13 cellular contexts compared by ENCODE assay signal in genomic region chr18:24246143-24246542, GRCh38.
A peak's percentile ranks its signal among the peaks of the same experiment; 100 is the strongest.
DNase-seq lines count a peak whose midpoint lies in the region; ATAC-seq and TF ChIP-seq lines count a peak whose summit lies in the region.
"Had no signal": no experiment of that assay in that cellular context is flagged by ENCODE, and none has a peak within 500 bp of the region (broad histone marks: within the 10 kb centered on the region; RNA-seq: fewer than 3 reads in every experiment).

No MANE protein-coding gene starts in this region.

- no peaks in the 10 kb centered on the region for H3K4me1 ChIP-seq in spleen

- peak; percentile 36 for DNase-seq in activated CD4-positive, alpha-beta memory T cell treated with anti-CD3 and anti-CD28 coated beads for 36 hours
- DNase-seq in HT-29 (ENCODE audit: low spot score) (no peak), spleen (no peak), GM19238 (ENCODE audit: insufficient read length, low spot score) (no peak)
- DNase-seq: activated CD4-positive, alpha-beta T cell treated with anti-CD3 and anti-CD28 coated beads, Interleukin-2, amount 10 ng/mL, durations not matched to agents 7 days and 5 days; KG1; OCI-M1; ovary; T-cell had no signal

- no peak overlapping the region for H3K4me3 Mint-ChIP-seq in activated CD4-positive, alpha-beta memory T cell treated with anti-CD3 and anti-CD28 coated beads for 36 hours
- H3K4me3 Mint-ChIP-seq: activated CD4-positive, alpha-beta T cell treated with anti-CD3 and anti-CD28 coated beads, Interleukin-2, amount 10 ng/mL, durations not matched to agents 7 days and 5 days; activated naive CD8-positive, alpha-beta T cell; T-cell had no signal

- 65 to 79% (median 73%) methylated on average over 3 of the region's 3 CpGs for WGBS in spleen, 5 donors

- peaks cover 3% of the 10 kb centered on the region for H3K4me1 Mint-ChIP-seq in activated CD4-positive, alpha-beta memory T cell treated with anti-CD3 and anti-CD28 coated beads for 36 hours (ENCODE audit: low read depth)
- H3K4me1 Mint-ChIP-seq: T-cell had no signal

- no peak for TF ChIP-seq CTCF in spleen (IDR thresholded peaks at IDR 0.05 in 8 of 11, conservative IDR thresholded peaks at IDR 0.05 in 3 of 11)

- no peaks in the 10 kb centered on the region for H3K36me3 Mint-ChIP-seq in activated CD4-positive, alpha-beta memory T cell treated with anti-CD3 and anti-CD28 coated beads for 36 hours
- H3K36me3 Mint-ChIP-seq: T-cell had no signal

- no peaks in the 10 kb centered on the region for H3K9me3 ChIP-seq in spleen
- H3K9me3 ChIP-seq: ovary had no signal

- peaks cover 2% of the 10 kb centered on the region for H3K9me3 Mint-ChIP-seq in activated CD4-positive, alpha-beta memory T cell treated with anti-CD3 and anti-CD28 coated beads for 36 hours
- H3K9me3 Mint-ChIP-seq: activated CD4-positive, alpha-beta T cell treated with anti-CD3 and anti-CD28 coated beads, Interleukin-2, amount 10 ng/mL, durations not matched to agents 7 days and 5 days; T-cell had no signal

- peaks cover 12% of the 10 kb centered on the region for H3K27me3 Mint-ChIP-seq in activated CD4-positive, alpha-beta memory T cell treated with anti-CD3 and anti-CD28 coated beads for 36 hours

- H3K36me3 ChIP-seq in spleen, result no peaks in the 10 kb centered on the region
- H3K36me3 ChIP-seq: ovary had no signal

- POLR2A ChIA-PET in activated CD4-positive, alpha-beta memory T cell treated with anti-CD3 and anti-CD28 coated beads for 36 hours (lab: Charles Lee), result no interaction called here

- no peak overlapping the region for H3K27ac Mint-ChIP-seq in activated CD4-positive, alpha-beta memory T cell treated with anti-CD3 and anti-CD28 coated beads for 36 hours
- H3K27ac Mint-ChIP-seq: activated CD4-positive, alpha-beta T cell treated with anti-CD3 and anti-CD28 coated beads, Interleukin-2, amount 10 ng/mL, durations not matched to agents 7 days and 5 days; activated naive CD8-positive, alpha-beta T cell; T-cell had no signal

- H3K4me3 ChIP-seq in spleen, result no peak overlapping the region
- H3K4me3 ChIP-seq: ovary had no signal

- no peaks in the 10 kb centered on the region for H3K27me3 ChIP-seq in spleen (replicated peaks in 1 of 7)
- H3K27me3 ChIP-seq: ovary had no signal

- no peak for TF ChIP-seq POLR2A in spleen (IDR thresholded peaks at IDR 0.05)

- H3K27ac ChIP-seq in spleen, result no peak overlapping the region
- H3K27ac ChIP-seq: ovary had no signal

- ATAC-seq in GM18867 (IDR thresholded peaks at IDR 0.05; ENCODE audit: unreplicated experiment) (peak; percentile 86), GM21381 (IDR thresholded peaks at IDR 0.05; ENCODE audit: unreplicated experiment) (peak; percentile 90), HG02973 (IDR thresholded peaks at IDR 0.05; ENCODE audit: unreplicated experiment) (peak; percentile 95)
- ATAC-seq: T-cell had no signal

- intact Hi-C loops in activated CD4-positive, alpha-beta memory T cell treated with anti-CD3 and anti-CD28 coated beads for 36 hours (cut with micrococcal nuclease), result no loop called here
- intact Hi-C loops in spleen (cut with DNase I; ENCODE audit: low total_unique reads), result no loop called here

- CTCF ChIA-PET in activated CD4-positive, alpha-beta memory T cell treated with anti-CD3 and anti-CD28 coated beads for 36 hours (lab: Charles Lee), result no interaction called here
